In the genomic region with DNA sequence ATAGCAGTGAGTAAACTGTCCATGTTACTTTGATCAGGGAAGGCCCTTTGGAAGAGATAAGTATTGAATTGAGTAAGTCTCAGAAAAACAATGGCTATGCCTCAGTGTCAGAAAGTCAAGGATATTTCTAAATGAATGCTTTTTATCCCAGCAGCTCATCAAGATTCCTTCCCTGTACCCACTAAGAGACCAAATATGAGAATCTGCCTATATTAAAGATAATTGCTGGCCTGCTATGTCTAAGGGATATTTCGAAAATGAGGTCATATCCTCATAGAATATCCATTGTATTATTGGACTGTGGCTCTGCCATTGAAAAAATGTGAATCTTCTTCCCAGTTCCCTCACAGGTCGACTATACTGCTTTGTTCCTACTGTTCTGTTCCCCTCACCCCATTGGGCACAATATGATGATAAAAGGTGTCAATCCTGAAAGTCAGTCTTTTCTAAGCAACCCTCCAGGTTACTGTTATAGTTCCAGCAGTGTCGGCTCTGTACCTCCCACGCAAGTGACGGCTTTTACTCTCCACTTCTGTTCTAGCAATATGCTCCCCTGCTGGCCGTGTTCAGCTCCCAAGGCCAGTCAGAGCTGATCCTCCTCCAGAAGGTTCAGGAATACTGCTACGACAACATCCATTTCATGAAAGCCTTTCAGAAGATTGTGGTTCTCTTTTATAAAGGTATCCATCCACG, we compare ENCODE assay signal across 19 cellular contexts. TPM values are rescaled to one million over a fixed set of nuclear protein-coding genes. Genes with fewer than 3 reads are reported as not detected.
A peak's percentile ranks its signal among the peaks of the same experiment; 100 is the strongest.
DNase-seq lines count a peak whose midpoint lies in the region; ATAC-seq and TF ChIP-seq lines count a peak whose summit lies in the region.
"Had no signal": no experiment of that assay in that cellular context is flagged by ENCODE, and none has a peak within 500 bp of the region (broad histone marks: within the 10 kb centered on the region; RNA-seq: fewer than 3 reads in every experiment).

No MANE protein-coding gene starts in this region.

- no peaks in the 10 kb centered on the region for H3K27me3 ChIP-seq in brain microvascular endothelial cell (replicated peaks)
- H3K27me3 ChIP-seq: foreskin keratinocyte, SJCRH30, transverse colon had no signal

- H3K27ac Mint-ChIP-seq in activated CD4-positive, alpha-beta memory T cell treated with anti-CD3 and anti-CD28 coated beads, Interleukin-2, amount 10 ng/mL, durations not matched to agents 7 days and 5 days = no peak overlapping the region
- H3K27ac Mint-ChIP-seq: CD8-positive, alpha-beta memory T cell; GM23338; stimulated activated memory B cell treated with anti-CD40 and anti-IgM and Interleukin-4, amounts not matched to agents 10 μg/mL and 1 μg/mL and 100 μg/mL, for 72 hours had no signal

- CTCF ChIA-PET in activated CD4-positive, alpha-beta memory T cell treated with anti-CD3 and anti-CD28 coated beads, Interleukin-2, amount 10 ng/mL, durations not matched to agents 7 days and 5 days (lab: Charles Lee) = interaction anchor here (1.4 kb wide), 1 partner anchor 10 kb away, joined by 5 read pairs; no protein-coding TSS in a partner anchor

- DNase-seq in A172 (ENCODE audit: low spot score) (peak; percentile 11), HT1080 (ENCODE audit: low read depth) (peak; percentile 28), brain microvascular endothelial cell (peak; percentile 43), kidney tubule cell (ENCODE audit: low spot score) (peak; percentile 6), HCEC 1CT (no peak)
- DNase-seq in activated CD4-positive, alpha-beta memory T cell treated with anti-CD3 and anti-CD28 coated beads, Interleukin-2, amount 10 ng/mL, durations not matched to agents 7 days and 5 days = no peak
- DNase-seq: activated naive CD4-positive, alpha-beta T cell; CD8-positive, alpha-beta memory T cell; effector CD4-positive, alpha-beta T cell; foreskin keratinocyte; NCI-H1694 treated with DMSO at 0.1 percent for 48 hours; NCI-H524 treated with DMSO at 0.1 percent for 48 hours; SJCRH30; transverse colon had no signal

- H3K27me3 Mint-ChIP-seq in activated CD4-positive, alpha-beta memory T cell treated with anti-CD3 and anti-CD28 coated beads, Interleukin-2, amount 10 ng/mL, durations not matched to agents 7 days and 5 days = no peaks in the 10 kb centered on the region
- H3K27me3 Mint-ChIP-seq: CD8-positive, alpha-beta memory T cell; stimulated activated memory B cell treated with anti-CD40 and anti-IgM and Interleukin-4, amounts not matched to agents 10 μg/mL and 1 μg/mL and 100 μg/mL, for 72 hours had no signal

- POLR2A ChIA-PET in activated CD4-positive, alpha-beta memory T cell treated with anti-CD3 and anti-CD28 coated beads, Interleukin-2, amount 10 ng/mL, durations not matched to agents 7 days and 5 days (lab: Charles Lee) = no interaction called here

- H3K27ac ChIP-seq in brain microvascular endothelial cell = peak overlapping the region; percentile 70
- H3K27ac ChIP-seq: foreskin keratinocyte, prostate gland, SJCRH30, transverse colon had no signal

- H3K9me3 Mint-ChIP-seq in activated CD4-positive, alpha-beta memory T cell treated with anti-CD3 and anti-CD28 coated beads, Interleukin-2, amount 10 ng/mL, durations not matched to agents 7 days and 5 days = no peaks in the 10 kb centered on the region
- H3K9me3 Mint-ChIP-seq: CD8-positive, alpha-beta memory T cell; GM23338; stimulated activated memory B cell treated with anti-CD40 and anti-IgM and Interleukin-4, amounts not matched to agents 10 μg/mL and 1 μg/mL and 100 μg/mL, for 72 hours had no signal

- H3K36me3 ChIP-seq in brain microvascular endothelial cell (replicated peaks) = peaks cover 35% of the 10 kb centered on the region
- H3K36me3 ChIP-seq: prostate gland had no signal

- H3K4me3 ChIP-seq in brain microvascular endothelial cell (ENCODE audit: low read depth, low read length) = no peak overlapping the region
- H3K4me3 ChIP-seq: GM23338, prostate gland, SJCRH30, transverse colon had no signal

- peak; percentile 39 for TF ChIP-seq CTCF in brain microvascular endothelial cell (IDR thresholded peaks at IDR 0.05; ENCODE audit: low read depth, low read length, missing control alignments)

- peaks cover 44% of the 10 kb centered on the region for H3K36me3 Mint-ChIP-seq in activated CD4-positive, alpha-beta memory T cell treated with anti-CD3 and anti-CD28 coated beads, Interleukin-2, amount 10 ng/mL, durations not matched to agents 7 days and 5 days (ENCODE audit: low read depth)

- ATAC-seq in HG03139 (IDR thresholded peaks at IDR 0.05; ENCODE audit: unreplicated experiment) = no peak
- ATAC-seq in HG03159 (IDR thresholded peaks at IDR 0.05; ENCODE audit: unreplicated experiment) = no peak
- ATAC-seq: foreskin keratinocyte; GM23338; stimulated activated memory B cell treated with anti-CD40 and anti-IgM and Interleukin-4, amounts not matched to agents 10 μg/mL and 1 μg/mL and 100 μg/mL, for 72 hours had no signal

- no peaks in the 10 kb centered on the region for H3K4me1 Mint-ChIP-seq in activated CD4-positive, alpha-beta memory T cell treated with anti-CD3 and anti-CD28 coated beads, Interleukin-2, amount 10 ng/mL, durations not matched to agents 7 days and 5 days
- H3K4me1 Mint-ChIP-seq: CD8-positive, alpha-beta memory T cell; GM23338; stimulated activated memory B cell treated with anti-CD40 and anti-IgM and Interleukin-4, amounts not matched to agents 10 μg/mL and 1 μg/mL and 100 μg/mL, for 72 hours had no signal

- no peak overlapping the region for H3K4me3 Mint-ChIP-seq in activated CD4-positive, alpha-beta memory T cell treated with anti-CD3 and anti-CD28 coated beads, Interleukin-2, amount 10 ng/mL, durations not matched to agents 7 days and 5 days
- H3K4me3 Mint-ChIP-seq: GM23338; stimulated activated memory B cell treated with anti-CD40 and anti-IgM and Interleukin-4, amounts not matched to agents 10 μg/mL and 1 μg/mL and 100 μg/mL, for 72 hours had no signal

- in situ Hi-C loops in brain microvascular endothelial cell (cut with HindIII; ENCODE audit: low pct_ligation_motif_present, low sequenced_read_pairs) = no loop called here

RNA-seq across cellular contexts. Expression of gene BZW2, which starts 51.7 kb away (rescaled TPM):
- 85.9 and 105 TPM in 2 replicates for total RNA-seq in A172 (2014; rRNA removed; shearing (Covaris generic))
- total RNA-seq in HT1080 (2014; rRNA removed; shearing (Covaris generic)) = 120 and 128 TPM in 2 replicates
- polyA plus RNA-seq in HT1080 (2015; cell fraction: cytosol; rRNA removed) = 163 and 175 TPM in 2 replicates
- polyA plus RNA-seq in HT1080 (2015; cell fraction: nucleus; rRNA removed) = 124 and 133 TPM in 2 replicates
- 10 to 100 TPM; 33.4 to 33.6 TPM for total RNA-seq in activated CD4-positive, alpha-beta memory T cell treated with anti-CD3 and anti-CD28 coated beads, Interleukin-2, amount 10 ng/mL, durations not matched to agents 7 days and 5 days

RNA-seq across cellular contexts. Expression of gene ANKMY2, which starts 52.1 kb away (rescaled TPM):
- total RNA-seq in A172 (2014; rRNA removed; shearing (Covaris generic)) = 36.3 and 39.4 TPM in 2 replicates
- total RNA-seq in HT1080 (2014; rRNA removed; shearing (Covaris generic)) = 17.8 and 25.4 TPM in 2 replicates
- 14.7 and 17.0 TPM in 2 replicates for polyA plus RNA-seq in HT1080 (2015; cell fraction: cytosol; rRNA removed)
- polyA plus RNA-seq in HT1080 (2015; cell fraction: nucleus; rRNA removed) = 23.5 and 26.0 TPM in 2 replicates
- 10 to 100 TPM; 11.7 to 12.3 TPM for total RNA-seq in activated CD4-positive, alpha-beta memory T cell treated with anti-CD3 and anti-CD28 coated beads, Interleukin-2, amount 10 ng/mL, durations not matched to agents 7 days and 5 days

RNA-seq across cellular contexts. Expression of gene TSPAN13, which starts 55.9 kb away (rescaled TPM):
- 2.4 and 2.8 TPM in 2 replicates for total RNA-seq in A172 (2014; rRNA removed; shearing (Covaris generic))
- 0.17 and 0.26 TPM in 2 replicates for total RNA-seq in HT1080 (2014; rRNA removed; shearing (Covaris generic))
- 0.85 and 1.1 TPM in 2 replicates for polyA plus RNA-seq in HT1080 (2015; cell fraction: cytosol; rRNA removed)
- polyA plus RNA-seq in HT1080 (2015; cell fraction: nucleus; rRNA removed) = 0.60 and 0.63 TPM in 2 replicates
- under 1 TPM; 0.40 to 0.48 TPM for total RNA-seq in activated CD4-positive, alpha-beta memory T cell treated with anti-CD3 and anti-CD28 coated beads, Interleukin-2, amount 10 ng/mL, durations not matched to agents 7 days and 5 days
- polyA plus RNA-seq: CD8-positive, alpha-beta memory T cell had no signal

Comparison
In these comparisons a context has a peak if more than half of its experiments do, and no peak if none do; other contexts are left out.
1. DNase-seq: peak in A172 (single experiment), HT1080 (single experiment), brain microvascular endothelial cell (single experiment) and kidney tubule cell (single experiment); none in HCEC 1CT (single experiment) and activated CD4-positive, alpha-beta memory T cell treated with anti-CD3 and anti-CD28 coated beads, Interleukin-2, amount 10 ng/mL, durations not matched to agents 7 days and 5 days (single experiment).